In genomic region chr11:72975778-72976520, GRCh38 we compare ENCODE assay signal across 8 cellular contexts.
DNase-seq lines count a peak whose midpoint lies in the region; FAIRE-seq and TF ChIP-seq lines count a peak whose summit lies in the region.

No MANE protein-coding gene starts in this region.

- peaks cover 9% of the 10 kb centered on the region; the same call in 1 of the 2 replicates for H3K9me3 ChIP-seq in PC-9 (ENCODE audit: insufficient read depth, low read depth)

- H4K20me1 ChIP-seq in PC-9 (ENCODE audit: insufficient read depth): no peaks in the 10 kb centered on the region

- H3K4me3 ChIP-seq in PC-9: no peak overlapping the region

- intact Hi-C loops in PC-9 (cut with micrococcal nuclease; ENCODE audit: unreplicated experiment): no loop called here

- DNase-seq in EL (peak; percentile 85), PC-9 (peak in 1 of 2 experiments; percentile 78), fibroblast of gingiva (ENCODE audit: low read depth) (peak; percentile 92), renal cortical epithelial cell (ENCODE audit: low read depth) (peak; percentile 64), frontal cortex (ENCODE audit: low spot score in 2 of 2) (no peak), NCI-H1694 treated with DMSO at 0.1 percent for 48 hours (lab: John Stamatoyannopoulos, UW) (no peak), 8988T (no peak), GOT3 (lab: John Stamatoyannopoulos, UW) (no peak)

- H3K27me3 ChIP-seq in PC-9 (ENCODE audit: insufficient read depth, low read depth): no peaks in the 10 kb centered on the region

- CTCF ChIA-PET in PC-9 (lab: Charles Lee): no interaction called here

- FAIRE-seq in frontal cortex (lab: Jason Lieb, UNC): no peak

- no peaks in the 10 kb centered on the region for H3K9me2 ChIP-seq in PC-9 (ENCODE audit: insufficient read depth)

- H3K36me3 ChIP-seq in PC-9 (ENCODE audit: low read depth): no peaks in the 10 kb centered on the region

- H3K4me2 ChIP-seq in PC-9: no peak overlapping the region

- no peak for TF ChIP-seq CTCF in PC-9 (conservative IDR thresholded peaks at IDR 0.05)

- peaks cover 11% of the 10 kb centered on the region; the same call in 1 of the 2 replicates for H3K4me1 ChIP-seq in PC-9 (replicated peaks; ENCODE audit: insufficient read depth)

- no TSS peak for BruUV-seq in PC-9 (replicated peaks; lab: Mats Ljungman, UMichigan)

- no peaks in the 10 kb centered on the region for H3K79me2 ChIP-seq in PC-9 (ENCODE audit: low read depth)

- H3K27ac ChIP-seq in PC-9: peak overlapping the region; percentile 0; the same call in 1 of the 2 replicates

- POLR2A ChIA-PET in PC-9 (lab: Charles Lee; ENCODE audit: unreplicated experiment): interaction anchor here (0.7 kb wide), 1 partner anchor 136 kb away, joined by 3 read pairs; no protein-coding TSS in a partner anchor

- H2AFZ ChIP-seq in PC-9: no peak overlapping the region

- peaks cover 14% of the 10 kb centered on the region; the same call in 1 of the 2 replicates for H3F3A ChIP-seq in PC-9 (ENCODE audit: insufficient read depth, low read depth)

Comparison
In these comparisons a context has a peak if more than half of its experiments do, and no peak if none do; other contexts are left out.
1. DNase-seq: peak in EL (single experiment), fibroblast of gingiva (single experiment) and renal cortical epithelial cell (single experiment); none in frontal cortex (0 of 2), NCI-H1694 treated with DMSO at 0.1 percent for 48 hours (single experiment), 8988T (single experiment) and GOT3 (single experiment).